15 cellular contexts compared by ENCODE assay signal in the genomic region with DNA sequence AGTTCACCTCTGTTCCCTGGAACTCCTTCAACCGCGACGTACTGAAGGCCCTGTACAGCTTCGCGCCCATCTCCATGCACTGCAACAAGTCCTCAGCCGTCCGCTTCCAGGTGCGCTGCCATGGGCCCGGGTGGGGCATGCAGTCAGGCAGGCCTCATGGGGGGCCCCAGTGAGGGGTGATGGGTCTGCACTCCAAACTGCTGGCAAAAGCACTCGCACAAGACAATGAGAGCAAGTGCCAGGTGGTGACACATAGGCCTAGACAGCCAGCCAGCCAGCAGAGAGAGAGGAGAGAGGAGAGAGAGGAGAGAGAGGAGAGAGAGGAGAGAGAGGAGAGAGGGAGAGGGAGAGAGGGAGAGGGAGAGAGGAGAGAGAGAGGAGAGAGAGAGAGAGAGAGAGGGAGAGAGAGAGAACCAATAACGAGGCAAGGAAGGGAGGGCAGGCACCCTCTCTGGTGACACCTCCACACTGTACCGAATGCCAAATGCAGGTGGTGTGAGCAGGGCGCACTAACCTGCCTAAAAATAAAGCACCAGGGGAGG. TPM values are rescaled to one million over a fixed set of nuclear protein-coding genes. Genes with fewer than 3 reads are reported as not detected.
DNase-seq lines count a peak whose midpoint lies in the region; ATAC-seq and TF ChIP-seq lines count a peak whose summit lies in the region.
"Had no signal": no experiment of that assay in that cellular context is flagged by ENCODE, and none has a peak within 500 bp of the region (broad histone marks: within the 10 kb centered on the region; RNA-seq: fewer than 3 reads in every experiment).

No MANE protein-coding gene starts in this region.

- no peak for TF ChIP-seq CTCF in activated CD8-positive, alpha-beta T cell treated with anti-CD3 and anti-CD28 coated beads for 36 hours (IDR thresholded peaks at IDR 0.05)
- TF ChIP-seq CTCF in tibial nerve (IDR thresholded peaks at IDR 0.05) (peak in 4 of 5 experiments; percentile 6 to 67 (median 52)), suprapubic skin (IDR thresholded peaks at IDR 0.05) (no peak)

- no peak overlapping the region for H3K4me3 Mint-ChIP-seq in activated CD8-positive, alpha-beta T cell treated with anti-CD3 and anti-CD28 coated beads, Interleukin-2, amount 10 ng/mL, durations not matched to agents 7 days and 5 days
- no peak overlapping the region for H3K4me3 Mint-ChIP-seq in activated CD8-positive, alpha-beta T cell treated with anti-CD3 and anti-CD28 coated beads for 36 hours
- no peak overlapping the region for H3K4me3 Mint-ChIP-seq in central memory CD8-positive, alpha-beta T cell
- H3K4me3 Mint-ChIP-seq: activated naive CD4-positive, alpha-beta T cell treated with anti-CD3 and anti-CD28 coated beads for 36 hours; GM23338; T-helper 1 cell treated with Interleukin-12 subunit alpha and Interleukin-12 subunit beta and Interleukin-4 antibody, amounts not matched to agents 30 μg/mL and 1 μg/mL, for 36 hours had no signal

- peak; percentile 4 for ATAC-seq in activated CD8-positive, alpha-beta T cell treated with anti-CD3 and anti-CD28 coated beads, Interleukin-2, amount 10 ng/mL, durations not matched to agents 7 days and 5 days
- ATAC-seq in activated CD8-positive, alpha-beta T cell treated with anti-CD3 and anti-CD28 coated beads for 36 hours: no peak
- ATAC-seq in central memory CD8-positive, alpha-beta T cell (replicated peaks; ENCODE audit: extremely low read depth, poor library complexity, severe bottlenecking): no peak
- ATAC-seq in GM18868 (IDR thresholded peaks at IDR 0.05; ENCODE audit: unreplicated experiment): no peak
- ATAC-seq: GM23338 had no signal

- CTCF ChIA-PET in activated CD8-positive, alpha-beta T cell treated with anti-CD3 and anti-CD28 coated beads, Interleukin-2, amount 10 ng/mL, durations not matched to agents 7 days and 5 days (lab: Charles Lee): interaction anchor here (1.0 to 2.6 kb wide), 3 partner anchors 19 to 70 kb away, joined by 3 to 10 read pairs (median 9); no protein-coding TSS in a partner anchor
- CTCF ChIA-PET in activated CD8-positive, alpha-beta T cell treated with anti-CD3 and anti-CD28 coated beads for 36 hours (lab: Charles Lee): interaction anchor here (1.0 to 2.8 kb wide), 5 partner anchors 27 to 85 kb away, joined by 3 to 8 read pairs (median 3); no protein-coding TSS in a partner anchor
- CTCF ChIA-PET in HEK293T (lab: Yijun Ruan, JAX): no interaction called here

- no peak overlapping the region for H3K4me3 ChIP-seq in tibial nerve
- no peak overlapping the region for H3K4me3 ChIP-seq in suprapubic skin
- H3K4me3 ChIP-seq: esophagus squamous epithelium, GM23338, pancreas had no signal

- H3K9me3 ChIP-seq in tibial nerve (no peaks in the 10 kb centered on the region), suprapubic skin (no peaks in the 10 kb centered on the region)
- H3K9me3 ChIP-seq: esophagus squamous epithelium, pancreas had no signal

- H3K27ac ChIP-seq in tibial nerve: no peak overlapping the region
- no peak overlapping the region for H3K27ac ChIP-seq in suprapubic skin
- H3K27ac ChIP-seq: esophagus squamous epithelium, pancreas had no signal

- POLR2A ChIA-PET in activated CD8-positive, alpha-beta T cell treated with anti-CD3 and anti-CD28 coated beads, Interleukin-2, amount 10 ng/mL, durations not matched to agents 7 days and 5 days (lab: Charles Lee): interaction anchor here (0.5 kb wide), 1 partner anchor 47 kb away, joined by 3 read pairs; no protein-coding TSS in a partner anchor
- POLR2A ChIA-PET in activated CD8-positive, alpha-beta T cell treated with anti-CD3 and anti-CD28 coated beads for 36 hours (lab: Charles Lee): no interaction called here
- POLR2A ChIA-PET in HEK293T (lab: Yijun Ruan, JAX): no interaction called here

- DNase-seq in activated CD8-positive, alpha-beta T cell treated with anti-CD3 and anti-CD28 coated beads, Interleukin-2, amount 10 ng/mL, durations not matched to agents 7 days and 5 days: no peak
- no peak for DNase-seq in activated CD8-positive, alpha-beta T cell treated with anti-CD3 and anti-CD28 coated beads for 36 hours
- DNase-seq in NCI-H2107 treated with DMSO at 0.1 percent for 48 hours (lab: John Stamatoyannopoulos, UW; ENCODE audit: unreplicated experiment): peak; percentile 95
- no peak for DNase-seq in central memory CD8-positive, alpha-beta T cell (ENCODE audit: low spot score in 2 of 2)
- DNase-seq in tibial nerve (ENCODE audit: low spot score in 2 of 2): no peak
- DNase-seq in suprapubic skin (ENCODE audit: low spot score in 2 of 2): no peak
- DNase-seq in HEK293T (ENCODE audit: extremely low spot score): no peak
- DNase-seq: esophagus squamous epithelium, NCI-H146 had no signal

- peaks cover 13% of the 10 kb centered on the region for H3K4me1 Mint-ChIP-seq in activated CD8-positive, alpha-beta T cell treated with anti-CD3 and anti-CD28 coated beads, Interleukin-2, amount 10 ng/mL, durations not matched to agents 7 days and 5 days (ENCODE audit: low read depth)
- peaks cover 25% of the 10 kb centered on the region for H3K4me1 Mint-ChIP-seq in activated CD8-positive, alpha-beta T cell treated with anti-CD3 and anti-CD28 coated beads for 36 hours (ENCODE audit: low read depth)
- peaks cover 10% of the 10 kb centered on the region for H3K4me1 Mint-ChIP-seq in central memory CD8-positive, alpha-beta T cell

- peaks cover 50% of the 10 kb centered on the region for H3K27me3 Mint-ChIP-seq in activated CD8-positive, alpha-beta T cell treated with anti-CD3 and anti-CD28 coated beads, Interleukin-2, amount 10 ng/mL, durations not matched to agents 7 days and 5 days (ENCODE audit: low read depth)
- H3K27me3 Mint-ChIP-seq in activated CD8-positive, alpha-beta T cell treated with anti-CD3 and anti-CD28 coated beads for 36 hours: peaks cover 49% of the 10 kb centered on the region
- H3K27me3 Mint-ChIP-seq in central memory CD8-positive, alpha-beta T cell: peaks cover 84% of the 10 kb centered on the region

- H3K27me3 ChIP-seq in tibial nerve (peaks cover 0 to 61% of the 10 kb centered on the region in 2 donors), suprapubic skin (peaks cover 97% of the 10 kb centered on the region)
- H3K27me3 ChIP-seq: pancreas had no signal

- TF ChIP-seq POLR2A in tibial nerve (IDR thresholded peaks at IDR 0.05) (no peak), suprapubic skin (IDR thresholded peaks at IDR 0.05) (no peak)

- no peaks in the 10 kb centered on the region for H3K36me3 Mint-ChIP-seq in activated CD8-positive, alpha-beta T cell treated with anti-CD3 and anti-CD28 coated beads, Interleukin-2, amount 10 ng/mL, durations not matched to agents 7 days and 5 days (ENCODE audit: low read depth)
- no peaks in the 10 kb centered on the region for H3K36me3 Mint-ChIP-seq in activated CD8-positive, alpha-beta T cell treated with anti-CD3 and anti-CD28 coated beads for 36 hours (ENCODE audit: low read depth)
- no peaks in the 10 kb centered on the region for H3K36me3 Mint-ChIP-seq in central memory CD8-positive, alpha-beta T cell (ENCODE audit: insufficient read depth)

- peaks cover 0 to 32% (median 7%) of the 10 kb centered on the region in 4 donors for H3K4me1 ChIP-seq in tibial nerve
- H3K4me1 ChIP-seq in suprapubic skin: peaks cover 21% of the 10 kb centered on the region

- no peaks in the 10 kb centered on the region for H3K9me3 Mint-ChIP-seq in activated CD8-positive, alpha-beta T cell treated with anti-CD3 and anti-CD28 coated beads, Interleukin-2, amount 10 ng/mL, durations not matched to agents 7 days and 5 days (ENCODE audit: insufficient read depth)
- H3K9me3 Mint-ChIP-seq in activated CD8-positive, alpha-beta T cell treated with anti-CD3 and anti-CD28 coated beads for 36 hours: no peaks in the 10 kb centered on the region
- no peaks in the 10 kb centered on the region for H3K9me3 Mint-ChIP-seq in central memory CD8-positive, alpha-beta T cell
- H3K9me3 Mint-ChIP-seq: activated naive CD4-positive, alpha-beta T cell treated with anti-CD3 and anti-CD28 coated beads for 36 hours; GM23338; T-helper 1 cell treated with Interleukin-12 subunit alpha and Interleukin-12 subunit beta and Interleukin-4 antibody, amounts not matched to agents 30 μg/mL and 1 μg/mL, for 36 hours had no signal

- WGBS in tibial nerve, 2 donors: 74 to 76% methylated on average over 13 of the region's 13 CpGs
- WGBS in suprapubic skin: 49% methylated on average over 13 of the region's 13 CpGs

- intact Hi-C loops in activated CD8-positive, alpha-beta T cell treated with anti-CD3 and anti-CD28 coated beads for 36 hours (cut with micrococcal nuclease): loop anchor here (10.0 kb wide), 1 partner anchor 68 kb away; no protein-coding TSS in a partner anchor

- no peaks in the 10 kb centered on the region for H3K36me3 ChIP-seq in tibial nerve
- H3K36me3 ChIP-seq in suprapubic skin: no peaks in the 10 kb centered on the region
- H3K36me3 ChIP-seq: esophagus squamous epithelium, pancreas had no signal

- no peak overlapping the region for H3K27ac Mint-ChIP-seq in activated CD8-positive, alpha-beta T cell treated with anti-CD3 and anti-CD28 coated beads, Interleukin-2, amount 10 ng/mL, durations not matched to agents 7 days and 5 days
- no peak overlapping the region for H3K27ac Mint-ChIP-seq in activated CD8-positive, alpha-beta T cell treated with anti-CD3 and anti-CD28 coated beads for 36 hours
- peak overlapping the region; percentile 29 for H3K27ac Mint-ChIP-seq in central memory CD8-positive, alpha-beta T cell (ENCODE audit: low read depth)
- H3K27ac Mint-ChIP-seq: activated naive CD4-positive, alpha-beta T cell treated with anti-CD3 and anti-CD28 coated beads for 36 hours; GM23338; T-helper 1 cell treated with Interleukin-12 subunit alpha and Interleukin-12 subunit beta and Interleukin-4 antibody, amounts not matched to agents 30 μg/mL and 1 μg/mL, for 36 hours had no signal

- TF ChIP-seq EP300 in tibial nerve (IDR thresholded peaks at IDR 0.05) (no peak), suprapubic skin (IDR thresholded peaks at IDR 0.05) (no peak)

TF ChIP-seq in HEK293T, 16 proteins besides CTCF, POLR2A, EP300 and RAD21:
- TF ChIP-seq ARNT (IDR thresholded peaks at IDR 0.05) (no peak), TARDBP (IDR thresholded peaks at IDR 0.05) (no peak), FOXK2 (IDR thresholded peaks at IDR 0.05) (no peak), ZNF384 (IDR thresholded peaks at IDR 0.05) (no peak), LEF1 (IDR thresholded peaks at IDR 0.05; ENCODE audit: borderline replicate concordance) (no peak), ELF4 (IDR thresholded peaks at IDR 0.05) (no peak), SP1 (IDR thresholded peaks at IDR 0.05) (no peak)
TF ChIP-seq in HEK293T: peak in this region for 0.

RNA-seq across cellular contexts. Expression of a gene that starts 21.0 kb away (rescaled TPM):
- not detected for total RNA-seq in activated CD8-positive, alpha-beta T cell treated with anti-CD3 and anti-CD28 coated beads, Interleukin-2, amount 10 ng/mL, durations not matched to agents 7 days and 5 days
- not detected for total RNA-seq in activated CD8-positive, alpha-beta T cell treated with anti-CD3 and anti-CD28 coated beads for 36 hours
- total RNA-seq in tibial nerve (1 to 10 TPM in 1 of 4 donors, under 1 TPM in 2, not detected in 1; under 0.01 to 1.2 (median 0.22) TPM), suprapubic skin (not detected)
- total RNA-seq: activated naive CD4-positive, alpha-beta T cell treated with anti-CD3 and anti-CD28 coated beads for 36 hours; esophagus squamous epithelium; mesenteric fat pad; pancreas had no signal

RNA-seq across cellular contexts. Expression of a gene that starts 48.0 kb away (rescaled TPM):
- total RNA-seq in activated CD8-positive, alpha-beta T cell treated with anti-CD3 and anti-CD28 coated beads, Interleukin-2, amount 10 ng/mL, durations not matched to agents 7 days and 5 days: not detected
- not detected for total RNA-seq in activated CD8-positive, alpha-beta T cell treated with anti-CD3 and anti-CD28 coated beads for 36 hours
- 1 to 10 TPM in 2 of 4 donors, under 1 TPM in 1, not detected in 1; 0.90 to 2.2 (median 1.0) TPM for total RNA-seq in tibial nerve
- total RNA-seq in suprapubic skin: not detected
- total RNA-seq: activated naive CD4-positive, alpha-beta T cell treated with anti-CD3 and anti-CD28 coated beads for 36 hours; esophagus squamous epithelium; mesenteric fat pad; pancreas had no signal

Comparison
In these comparisons a context has a peak if more than half of its experiments do, and no peak if none do; other contexts are left out.
1. CTCF ChIP-seq: peak in tibial nerve (4 of 5); none in activated CD8-positive, alpha-beta T cell treated with anti-CD3 and anti-CD28 coated beads for 36 hours (single experiment) and suprapubic skin (0 of 2).